In genomic region chr14:75519826-75520692, GRCh38 we compare ENCODE assay signal across 11 cellular contexts. TPM values are rescaled to one million over a fixed set of nuclear protein-coding genes. Genes with fewer than 3 reads are reported as not detected.
DNase-seq lines count a peak whose midpoint lies in the region; ATAC-seq lines count a peak whose summit lies in the region.
"Had no signal": no experiment of that assay in that cellular context is flagged by ENCODE, and none has a peak within 500 bp of the region (broad histone marks: within the 10 kb centered on the region; RNA-seq: fewer than 3 reads in every experiment).

No MANE protein-coding gene starts in this region.

- no peak overlapping the region for H4K12ac ChIP-seq in trophoblast cell (ENCODE audit: low read depth, low read length)

- peak overlapping the region; percentile 30 for H4K91ac ChIP-seq in trophoblast cell (ENCODE audit: low read depth, low read length)

- no peak overlapping the region for H3K9ac ChIP-seq in trophoblast cell (ENCODE audit: low read length)
- H3K9ac ChIP-seq: BLaER1 had no signal

- no peaks in the 10 kb centered on the region for H3K27me3 Mint-ChIP-seq in activated T-cell treated with anti-CD3 and anti-CD28 coated beads, Interleukin-2, amount 50 U/mL, for 24 hours
- no peaks in the 10 kb centered on the region for H3K27me3 Mint-ChIP-seq in IgD-negative memory B cell

- H3K27ac ChIP-seq in trophoblast cell (ENCODE audit: low read depth, low read length) = no peak overlapping the region
- H3K27ac ChIP-seq: BLaER1 had no signal

- H2BK120ac ChIP-seq in trophoblast cell (ENCODE audit: insufficient read depth, low read length, poor library complexity) = peak overlapping the region; percentile 72

- peaks cover 31% of the 10 kb centered on the region for H3K36me3 Mint-ChIP-seq in activated T-cell treated with anti-CD3 and anti-CD28 coated beads, Interleukin-2, amount 50 U/mL, for 24 hours (ENCODE audit: low read depth)
- H3K36me3 Mint-ChIP-seq in IgD-negative memory B cell = peaks cover 3% of the 10 kb centered on the region

- peaks cover 5% of the 10 kb centered on the region for H3K79me2 ChIP-seq in trophoblast cell (ENCODE audit: control insufficient read depth, insufficient read depth, low read length, poor library complexity)

- H2AK5ac ChIP-seq in trophoblast cell (ENCODE audit: low read length) = peak overlapping the region; percentile 59

- H3K9me3 ChIP-seq in trophoblast cell (ENCODE audit: insufficient read depth, low read depth, low read length) = no peaks in the 10 kb centered on the region
- H3K9me3 ChIP-seq: BLaER1 had no signal

- peak overlapping the region; percentile 100 for H3K27ac Mint-ChIP-seq in activated T-cell treated with anti-CD3 and anti-CD28 coated beads, Interleukin-2, amount 50 U/mL, for 24 hours
- peak overlapping the region; percentile 8 to 89 (median 25) for H3K27ac Mint-ChIP-seq in IgD-negative memory B cell

- peak overlapping the region; percentile 39 for H3K14ac ChIP-seq in trophoblast cell (ENCODE audit: low read length)

- no peak overlapping the region for H3K23ac ChIP-seq in trophoblast cell (ENCODE audit: low read length)

- H3K27me3 ChIP-seq in trophoblast cell (ENCODE audit: insufficient read depth, low read length) = no peaks in the 10 kb centered on the region
- H3K27me3 ChIP-seq: BLaER1 had no signal

- H3K4me3 Mint-ChIP-seq in activated T-cell treated with anti-CD3 and anti-CD28 coated beads, Interleukin-2, amount 50 U/mL, for 24 hours = peak overlapping the region; percentile 7
- H3K4me3 Mint-ChIP-seq in IgD-negative memory B cell = peak overlapping the region in 2 of 4 donors; percentile 13 to 91

- H2BK12ac ChIP-seq in trophoblast cell (ENCODE audit: low read length) = peak overlapping the region; percentile 61

- peak overlapping the region; percentile 9 for H4K8ac ChIP-seq in trophoblast cell (ENCODE audit: low read depth, low read length)

- no peak overlapping the region for H3K4ac ChIP-seq in trophoblast cell (ENCODE audit: low read depth, low read length)

- DNase-seq in activated T-cell treated with anti-CD3 and anti-CD28 coated beads, Interleukin-2, amount 50 U/mL, for 24 hours = no peak
- no peak for DNase-seq in activated T-cell treated with anti-CD3 and anti-CD28 coated beads, Interleukin-2, amount 50 U/mL, for 1 hour
- DNase-seq in astrocyte of the hippocampus (ENCODE audit: low read depth, low spot score) = peak; percentile 19
- DNase-seq in trophoblast cell = peak; percentile 32 to 61
- DNase-seq in HT-29 (ENCODE audit: low spot score) = no peak
- DNase-seq: effector CD4-positive, alpha-beta T cell; NCI-H446 treated with DMSO at 0.1 percent for 48 hours had no signal

- no peak overlapping the region for H2AFZ ChIP-seq in trophoblast cell (ENCODE audit: insufficient read depth, low read length, poor library complexity)

- H3K9me3 Mint-ChIP-seq in activated T-cell treated with anti-CD3 and anti-CD28 coated beads, Interleukin-2, amount 50 U/mL, for 24 hours = no peaks in the 10 kb centered on the region
- H3K9me3 Mint-ChIP-seq in IgD-negative memory B cell = no peaks in the 10 kb centered on the region

- H2BK5ac ChIP-seq in trophoblast cell (ENCODE audit: low read depth, low read length, poor library complexity) = peak overlapping the region; percentile 12

- H3K4me1 Mint-ChIP-seq in activated T-cell treated with anti-CD3 and anti-CD28 coated beads, Interleukin-2, amount 50 U/mL, for 24 hours (ENCODE audit: low read depth) = peaks cover 77% of the 10 kb centered on the region
- peaks cover 54 to 66% (median 57%) of the 10 kb centered on the region in 3 donors for H3K4me1 Mint-ChIP-seq in IgD-negative memory B cell

- H3K4me1 ChIP-seq in trophoblast cell (ENCODE audit: control insufficient read depth in 1 of 2, insufficient read depth in 2 of 2, low read length in 2 of 2) = peaks cover 17 to 18% of the 10 kb centered on the region in 2 experiments

- ATAC-seq in GM19324 (IDR thresholded peaks at IDR 0.05; ENCODE audit: low FRiP score, unreplicated experiment) (no peak), HG03460 (IDR thresholded peaks at IDR 0.05; ENCODE audit: unreplicated experiment) (no peak)

- no peak overlapping the region for H3K4me2 ChIP-seq in trophoblast cell (ENCODE audit: low read length)

- no peaks in the 10 kb centered on the region for H3K36me3 ChIP-seq in trophoblast cell (ENCODE audit: control insufficient read depth in 1 of 2, insufficient read depth in 2 of 2, low read length in 2 of 2)
- H3K36me3 ChIP-seq: BLaER1 had no signal

- no peak overlapping the region for H3K4me3 ChIP-seq in trophoblast cell (ENCODE audit: low read depth, low read length)
- H3K4me3 ChIP-seq: BLaER1 had no signal

- no CpG with 5 or more reads among the region's 11 CpGs for WGBS in trophoblast cell (ENCODE audit: extremely low coverage, insufficient coverage, insufficient read length)

- peaks cover 14% of the 10 kb centered on the region for H3K79me1 ChIP-seq in trophoblast cell (ENCODE audit: low read length)

- H3K18ac ChIP-seq in trophoblast cell (ENCODE audit: low read length) = no peak overlapping the region

RNA-seq across cellular contexts. Expression of gene BATF, which starts 2.2 kb away (rescaled TPM):
- 21.9 TPM for polyA plus RNA-seq in IgD-negative memory B cell
- polyA plus RNA-seq in trophoblast cell (2013) = 1.9 and 2.2 TPM in 2 replicates
- 1.0 and 1.3 TPM in 2 replicates for total RNA-seq in HT-29 (2014; rRNA removed; shearing (Covaris generic))

RNA-seq across cellular contexts. Expression of gene FLVCR2, which starts 58.4 kb away (rescaled TPM):
- 0.29 TPM for polyA plus RNA-seq in IgD-negative memory B cell
- polyA plus RNA-seq in trophoblast cell (2013) = 23.1 and 26.4 TPM in 2 replicates
- total RNA-seq in HT-29 (2014; rRNA removed; shearing (Covaris generic)) = 2.7 and 3.5 TPM in 2 replicates

Comparison
In these comparisons a context has a peak if more than half of its experiments do, and no peak if none do; other contexts are left out.
1. DNase-seq: peak in astrocyte of the hippocampus (single experiment) and trophoblast cell (2 of 2); none in activated T-cell treated with anti-CD3 and anti-CD28 coated beads, Interleukin-2, amount 50 U/mL, for 24 hours (single experiment), activated T-cell treated with anti-CD3 and anti-CD28 coated beads, Interleukin-2, amount 50 U/mL, for 1 hour (single experiment) and HT-29 (single experiment).